9 cellular contexts compared by ENCODE assay signal in the genomic region with DNA sequence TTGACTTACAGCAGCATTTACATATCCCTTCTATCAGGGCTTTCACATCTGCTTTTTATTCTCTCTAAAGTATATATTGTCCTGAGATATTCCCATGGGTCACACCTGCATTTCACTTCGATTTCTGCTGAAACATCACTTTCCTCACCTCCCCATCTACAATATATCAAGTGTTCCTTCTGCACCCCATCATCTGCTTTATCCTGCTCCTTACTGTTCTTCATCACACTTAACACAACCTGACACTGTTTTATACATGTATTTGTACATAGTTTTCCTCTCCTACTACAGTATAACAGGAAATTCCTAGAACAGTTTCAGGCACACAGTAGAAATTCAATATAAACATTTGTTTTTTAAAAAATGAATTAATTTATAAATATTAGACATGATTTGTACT.
"Had no signal": no experiment of that assay in that cellular context is flagged by ENCODE, and none has a peak within 500 bp of the region (broad histone marks: within the 10 kb centered on the region; RNA-seq: fewer than 3 reads in every experiment).

No MANE protein-coding gene starts in this region.

- H3K4me1 ChIP-seq: HAP-1 had no signal

- H3K36me3 ChIP-seq: HAP-1 had no signal

- H3K4me3 ChIP-seq: GM23248, HAP-1 had no signal

- H3K9me3 ChIP-seq: HAP-1 had no signal

- H3K27ac ChIP-seq: GM23248, HL-60 had no signal

- H3K9ac ChIP-seq: GM23248 had no signal

- H2AFZ ChIP-seq: GM23248 had no signal

- DNase-seq: GM23248, GOT3, H7, HFFc6, IMR-90, KBM-7 had no signal

- ATAC-seq: HCT116 had no signal
